20 cellular contexts compared by ENCODE assay signal in the genomic region with DNA sequence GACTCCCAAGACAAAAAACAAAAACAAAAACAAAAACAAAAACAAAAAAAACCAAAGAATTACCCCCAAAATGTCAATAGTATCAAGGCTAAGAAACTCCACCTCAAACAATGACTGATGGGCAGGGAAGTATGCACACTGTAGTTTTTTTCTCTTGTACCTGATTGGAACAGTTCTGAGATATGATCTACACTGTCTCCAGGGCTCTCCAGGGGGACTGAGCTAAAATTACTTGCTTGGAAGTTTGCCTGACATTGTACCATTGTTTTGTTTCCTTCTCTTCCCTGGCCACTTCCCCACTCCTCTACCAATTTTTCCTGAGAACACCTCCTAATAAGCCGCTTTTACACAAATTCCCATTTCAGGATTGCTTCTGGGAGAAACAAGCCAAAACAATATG. TPM values are rescaled to one million over a fixed set of nuclear protein-coding genes. Genes with fewer than 3 reads are reported as not detected.
"Had no signal": no experiment of that assay in that cellular context is flagged by ENCODE, and none has a peak within 500 bp of the region (broad histone marks: within the 10 kb centered on the region; RNA-seq: fewer than 3 reads in every experiment).

No MANE protein-coding gene starts in this region.

- ATAC-seq: activated CD8-positive, alpha-beta memory T cell treated with anti-CD3 and anti-CD28 coated beads, Interleukin-2, amount 10 ng/mL, durations not matched to agents 7 days and 5 days; WTC11 had no signal

- H3K4me3 ChIP-seq: esophagus muscularis mucosa, testis, upper lobe of left lung had no signal

- DNase-seq: activated CD4-positive, alpha-beta memory T cell treated with anti-CD3 and anti-CD28 coated beads for 36 hours; activated CD4-positive, alpha-beta T cell treated with anti-CD3 and anti-CD28 coated beads for 4 hours; activated CD8-positive, alpha-beta memory T cell treated with anti-CD3 and anti-CD28 coated beads, Interleukin-2, amount 10 ng/mL, durations not matched to agents 7 days and 5 days; activated naive CD4-positive, alpha-beta T cell; activated naive CD8-positive, alpha-beta T cell treated with anti-CD3 and anti-CD28 coated beads for 36 hours; amniotic stem cell; cortex of kidney; effector CD4-positive, alpha-beta T cell; occipital lobe; small intestine; stimulated activated CD4-positive, alpha-beta T cell treated with anti-CD3 and anti-CD28 coated beads, Interleukin-15, amount 100 ng/mL, for 24 hours; stimulated activated CD4-positive, alpha-beta T cell treated with anti-CD3 and anti-CD28 coated beads, Interleukin-2, amount 100 ng/mL, for 48 hours; SW 1271; T-helper 2 cell; testis had no signal

- H3K27me3 ChIP-seq: esophagus muscularis mucosa, testis, upper lobe of left lung had no signal

- H3K9me3 ChIP-seq: esophagus muscularis mucosa, testis, upper lobe of left lung had no signal

- H3K36me3 ChIP-seq: esophagus muscularis mucosa, upper lobe of left lung had no signal

- H3K27ac ChIP-seq: testis had no signal

RNA-seq across cellular contexts. Expression of a gene that starts 22.3 kb away (rescaled TPM):
- total RNA-seq: myocyte had no signal
- polyA plus RNA-seq: neural cell had no signal
